In the genomic region with DNA sequence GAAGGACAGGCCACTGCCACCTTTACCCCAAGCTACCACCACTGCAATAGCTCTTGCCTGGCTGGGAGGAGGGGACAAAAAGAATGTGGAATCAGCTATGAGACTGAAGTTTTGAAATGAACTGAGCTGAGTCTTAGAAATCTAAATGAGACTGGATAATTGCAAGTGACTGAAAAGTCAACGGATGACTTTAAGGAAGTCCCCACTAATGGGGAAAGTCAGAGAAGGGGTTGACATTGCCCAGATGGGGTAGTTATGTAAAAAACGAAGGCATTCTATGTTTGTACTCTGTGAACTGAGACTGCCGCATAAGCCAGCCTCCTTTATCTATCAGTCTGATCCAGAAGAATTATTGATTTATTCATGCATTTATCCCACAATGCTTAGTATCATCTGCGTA, we compare ENCODE assay signal across 26 cellular contexts.
DNase-seq lines count a peak whose midpoint lies in the region; ATAC-seq and TF ChIP-seq lines count a peak whose summit lies in the region.
"Had no signal": no experiment of that assay in that cellular context is flagged by ENCODE, and none has a peak within 500 bp of the region (broad histone marks: within the 10 kb centered on the region; RNA-seq: fewer than 3 reads in every experiment).

No MANE protein-coding gene starts in this region.

- H3K27me3 ChIP-seq in heart right ventricle (no peaks in the 10 kb centered on the region), thyroid gland (no peaks in the 10 kb centered on the region)
- H3K27me3 ChIP-seq: BE2C, MG63 had no signal

- no peaks in the 10 kb centered on the region for H3K9me3 Mint-ChIP-seq in stimulated activated effector memory CD8-positive, alpha-beta T cell treated with anti-CD3 and anti-CD28 coated beads, Interleukin-12 subunit alpha, Interleukin-12 subunit beta, amount 100 ng/mL, for 72 hours
- peaks cover 0 to 1% (median 0%) of the 10 kb centered on the region in 7 donors for H3K9me3 Mint-ChIP-seq in CD14-positive monocyte

- TF ChIP-seq CTCF in heart right ventricle (IDR thresholded peaks at IDR 0.05) (no peak), GM13976 (IDR thresholded peaks at IDR 0.05; ENCODE audit: borderline replicate concordance, control extremely low read depth, extremely low read depth, insufficient read depth, missing control alignments) (no peak), CD14-positive monocyte (IDR thresholded peaks at IDR 0.05) (no peak), thyroid gland (IDR thresholded peaks at IDR 0.05) (no peak)

- H3K36me3 ChIP-seq in heart right ventricle, result no peaks in the 10 kb centered on the region
- no peaks in the 10 kb centered on the region for H3K36me3 ChIP-seq in thyroid gland
- H3K36me3 ChIP-seq: BE2C, MG63 had no signal

- no peak overlapping the region for H3K4me3 ChIP-seq in heart right ventricle
- no peak overlapping the region for H3K4me3 ChIP-seq in thyroid gland (replicated peaks in 1 of 3)
- H3K4me3 ChIP-seq: MG63, PC-9 had no signal

- no peaks in the 10 kb centered on the region for H3K36me3 Mint-ChIP-seq in stimulated activated effector memory CD8-positive, alpha-beta T cell treated with anti-CD3 and anti-CD28 coated beads, Interleukin-12 subunit alpha, Interleukin-12 subunit beta, amount 100 ng/mL, for 72 hours
- H3K36me3 Mint-ChIP-seq in CD14-positive monocyte, result no peaks in the 10 kb centered on the region

- H3K27ac Mint-ChIP-seq in stimulated activated effector memory CD8-positive, alpha-beta T cell treated with anti-CD3 and anti-CD28 coated beads, Interleukin-12 subunit alpha, Interleukin-12 subunit beta, amount 100 ng/mL, for 72 hours, result no peak overlapping the region
- no peak overlapping the region for H3K27ac Mint-ChIP-seq in CD14-positive monocyte

- intact Hi-C loops in heart right ventricle (cut with DNase I), result no loop called here
- intact Hi-C loops in cardiac septum (cut with DNase I), result no loop called here
- intact Hi-C loops in CD14-positive monocyte (cut with micrococcal nuclease), result no loop called here
- intact Hi-C loops in thyroid gland (cut with DNase I), result no loop called here

- no peak for TF ChIP-seq POLR2A in thyroid gland (IDR thresholded peaks at IDR 0.05)

- H3K4me1 ChIP-seq in heart right ventricle, result peaks cover 4 to 97% (median 44%) of the 10 kb centered on the region in 9 donors
- no peaks in the 10 kb centered on the region for H3K4me1 ChIP-seq in thyroid gland

- H3K27ac ChIP-seq in heart right ventricle, result peak overlapping the region in 7 of 10 donors; percentile 10 to 82 (median 78)
- H3K27ac ChIP-seq in thyroid gland, result no peak overlapping the region
- H3K27ac ChIP-seq: PC-9 had no signal

- WGBS in heart right ventricle, 2 donors, result 41 to 60% methylated on average over 4 of the region's 4 CpGs
- WGBS in thyroid gland, 2 donors, result 86 to 87% methylated on average over 4 of the region's 4 CpGs

- no peak overlapping the region for H3K4me3 Mint-ChIP-seq in stimulated activated effector memory CD8-positive, alpha-beta T cell treated with anti-CD3 and anti-CD28 coated beads, Interleukin-12 subunit alpha, Interleukin-12 subunit beta, amount 100 ng/mL, for 72 hours
- no peak overlapping the region for H3K4me3 Mint-ChIP-seq in CD14-positive monocyte

- H3K4me1 Mint-ChIP-seq in stimulated activated effector memory CD8-positive, alpha-beta T cell treated with anti-CD3 and anti-CD28 coated beads, Interleukin-12 subunit alpha, Interleukin-12 subunit beta, amount 100 ng/mL, for 72 hours, result no peaks in the 10 kb centered on the region
- no peaks in the 10 kb centered on the region for H3K4me1 Mint-ChIP-seq in CD14-positive monocyte

- ATAC-seq in heart right ventricle (no peak), HG02610 (IDR thresholded peaks at IDR 0.05; ENCODE audit: unreplicated experiment) (peak; percentile 67)
- ATAC-seq in stimulated activated effector memory CD8-positive, alpha-beta T cell treated with anti-CD3 and anti-CD28 coated beads, Interleukin-12 subunit alpha, Interleukin-12 subunit beta, amount 100 ng/mL, for 72 hours, result peak; percentile 47

- in situ Hi-C loops in GM13976 (cut with MboI; ENCODE audit: low sequenced_read_pairs, unreplicated experiment), result no loop called here

- peaks cover 0 to 1% (median 0%) of the 10 kb centered on the region in 3 donors for H3K27me3 Mint-ChIP-seq in CD14-positive monocyte (ENCODE audit: low read depth in 3 of 3)

- H3K9me3 ChIP-seq in heart right ventricle (no peaks in the 10 kb centered on the region), thyroid gland (no peaks in the 10 kb centered on the region)
- H3K9me3 ChIP-seq: BE2C, MG63 had no signal

- DNase-seq in heart right ventricle (no peak), cardiac septum (ENCODE audit: low spot score) (no peak), GM13976 (ENCODE audit: low spot score) (peak; percentile 34), CD14-positive monocyte (ENCODE audit: low spot score) (no peak), thyroid gland (no peak)
- peak in 1 of 2 donors; percentile 12 for DNase-seq in stimulated activated effector memory CD8-positive, alpha-beta T cell treated with anti-CD3 and anti-CD28 coated beads, Interleukin-12 subunit alpha, Interleukin-12 subunit beta, amount 100 ng/mL, for 72 hours (ENCODE audit: low spot score in 2 of 2)
- DNase-seq: 8988T; ACHN; BE2C; Calu3; DMS79 treated with DMSO at 0.1 percent for 48 hours; GF-D8; IMR-90; KG1; MG63; NCI-H1105 treated with DMSO at 0.1 percent for 48 hours; NCI-H146; NCI-H2029; NCI-H446; NCI-H524 treated with DMSO at 0.1 percent for 48 hours; NCI-H774; NK-92 treated with Interleukin-12 subunit alpha and Interleukin-12 subunit beta, amount 100 ng/mL, for 24 hours; PC-9; RPMI8226; SHP77 treated with DMSO at 0.1 percent for 48 hours had no signal

Comparison
In these comparisons a context has a peak if more than half of its experiments do, and no peak if none do; other contexts are left out.
1. ATAC-seq: peak in HG02610 (single experiment) and stimulated activated effector memory CD8-positive, alpha-beta T cell treated with anti-CD3 and anti-CD28 coated beads, Interleukin-12 subunit alpha, Interleukin-12 subunit beta, amount 100 ng/mL, for 72 hours (single experiment); none in heart right ventricle (0 of 8).
2. H3K27ac ChIP-seq: peak in heart right ventricle (7 of 10); none in thyroid gland (0 of 3).